In the genomic region with DNA sequence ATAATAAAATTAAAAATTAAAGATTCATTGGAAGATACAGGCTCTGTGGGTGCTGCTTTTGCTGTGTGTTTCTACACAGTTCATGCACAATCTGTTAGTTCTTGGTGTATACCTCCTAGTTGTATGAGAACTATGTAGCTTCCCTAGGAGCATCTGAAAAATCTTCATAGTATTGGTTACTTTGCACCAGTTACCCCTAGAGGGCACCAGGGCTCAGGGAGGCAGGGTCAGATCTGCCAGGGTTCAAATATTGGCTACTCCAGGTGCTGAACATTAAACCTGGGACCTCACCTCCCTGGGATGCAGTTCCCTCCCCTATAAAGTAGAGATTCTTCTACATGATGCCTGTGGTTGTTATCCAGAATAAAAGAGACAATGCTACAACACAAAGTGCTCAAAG, we compare ENCODE assay signal across 14 cellular contexts.
DNase-seq lines count a peak whose midpoint lies in the region; ATAC-seq and TF ChIP-seq lines count a peak whose summit lies in the region.
"Had no signal": no experiment of that assay in that cellular context is flagged by ENCODE, and none has a peak within 500 bp of the region (broad histone marks: within the 10 kb centered on the region; RNA-seq: fewer than 3 reads in every experiment).

No MANE protein-coding gene starts in this region.

- no peak for ATAC-seq in natural killer cell treated with Interleukin-12 subunit alpha and Interleukin-12 subunit beta and Interleukin-15 and Interleukin-18, amount 100 ng/mL, for 72 hours
- ATAC-seq in HG02571 (IDR thresholded peaks at IDR 0.05; ENCODE audit: unreplicated experiment), result no peak
- ATAC-seq: A549 had no signal

- peaks cover 1% of the 10 kb centered on the region for H3K4me1 Mint-ChIP-seq in neural crest cell
- no peaks in the 10 kb centered on the region for H3K4me1 Mint-ChIP-seq in natural killer cell treated with Interleukin-12 subunit alpha and Interleukin-12 subunit beta and Interleukin-15 and Interleukin-18, amount 100 ng/mL, for 72 hours (ENCODE audit: low read depth in 2 of 2)

- H3K4me3 ChIP-seq in LNCaP clone FGC (ENCODE audit: low read depth, low read length) (no peak overlapping the region), cardiac fibroblast (replicated peaks in 1 of 2; ENCODE audit: low read depth in 2 of 2, low read length in 2 of 2) (no peak overlapping the region)
- H3K4me3 ChIP-seq: A549, tibial artery had no signal

- no peak overlapping the region for H3K4me3 Mint-ChIP-seq in neural crest cell
- no peak overlapping the region for H3K4me3 Mint-ChIP-seq in natural killer cell treated with Interleukin-12 subunit alpha and Interleukin-12 subunit beta and Interleukin-15 and Interleukin-18, amount 100 ng/mL, for 72 hours

- no peaks in the 10 kb centered on the region for H3K36me3 Mint-ChIP-seq in neural crest cell (ENCODE audit: low read depth)
- H3K36me3 Mint-ChIP-seq in natural killer cell treated with Interleukin-12 subunit alpha and Interleukin-12 subunit beta and Interleukin-15 and Interleukin-18, amount 100 ng/mL, for 72 hours, result no peaks in the 10 kb centered on the region

- peak; percentile 45 for TF ChIP-seq CTCF in LNCaP clone FGC (IDR thresholded peaks at IDR 0.05; ENCODE audit: control insufficient read depth, extremely low read depth, insufficient read depth)
- peak; percentile 31 for TF ChIP-seq CTCF in cardiac fibroblast (IDR thresholded peaks at IDR 0.05; ENCODE audit: low read depth, low read length)
- TF ChIP-seq CTCF in neural crest cell (conservative IDR thresholded peaks at IDR 0.05), result peak; percentile 39

- no peak overlapping the region for H3K27ac Mint-ChIP-seq in neural crest cell (ENCODE audit: unreplicated experiment)
- no peak overlapping the region for H3K27ac Mint-ChIP-seq in natural killer cell treated with Interleukin-12 subunit alpha and Interleukin-12 subunit beta and Interleukin-15 and Interleukin-18, amount 100 ng/mL, for 72 hours

- DNase-seq in NCI-H1092 treated with DMSO at 0.1 percent for 48 hours (lab: John Stamatoyannopoulos, UW) (peak; percentile 1), NCI-H1092 (lab: John Stamatoyannopoulos, UW) (no peak), LNCaP clone FGC (ENCODE audit: low read depth) (no peak), cardiac fibroblast (ENCODE audit: low read depth in 2 of 2) (no peak), neural crest cell (ENCODE audit: low read depth, low spot score) (no peak), superior temporal gyrus (ENCODE audit: extremely low spot score) (no peak)
- no peak for DNase-seq in natural killer cell treated with Interleukin-12 subunit alpha and Interleukin-12 subunit beta and Interleukin-15 and Interleukin-18, amount 100 ng/mL, for 72 hours (ENCODE audit: low spot score)
- DNase-seq: amniotic stem cell; effector CD8-positive, alpha-beta T cell; GF-D8; SHP77 treated with DMSO at 0.1 percent for 48 hours; tibial artery had no signal

- H3K9me3 Mint-ChIP-seq in neural crest cell, result no peaks in the 10 kb centered on the region
- H3K9me3 Mint-ChIP-seq in natural killer cell treated with Interleukin-12 subunit alpha and Interleukin-12 subunit beta and Interleukin-15 and Interleukin-18, amount 100 ng/mL, for 72 hours, result peaks cover 2% of the 10 kb centered on the region

- H3K27me3 Mint-ChIP-seq in neural crest cell (ENCODE audit: low read depth), result no peaks in the 10 kb centered on the region
- H3K27me3 Mint-ChIP-seq in natural killer cell treated with Interleukin-12 subunit alpha and Interleukin-12 subunit beta and Interleukin-15 and Interleukin-18, amount 100 ng/mL, for 72 hours, result peaks cover 0 to 15% of the 10 kb centered on the region in 2 donors
